ENCODE assay signal across 15 cellular contexts in genomic region chr2:238120463-238121298, GRCh38.
A peak's percentile ranks its signal among the peaks of the same experiment; 100 is the strongest.
DNase-seq lines count a peak whose midpoint lies in the region; ATAC-seq, FAIRE-seq and TF ChIP-seq lines count a peak whose summit lies in the region.
"Had no signal": no experiment of that assay in that cellular context is flagged by ENCODE, and none has a peak within 500 bp of the region (broad histone marks: within the 10 kb centered on the region; RNA-seq: fewer than 3 reads in every experiment).

No MANE protein-coding gene starts in this region.

- no peak overlapping the region for H3K27ac ChIP-seq in effector memory CD4-positive, alpha-beta T cell (ENCODE audit: insufficient read depth, low read length, poor library complexity, severe bottlenecking)
- H3K27ac ChIP-seq: breast epithelium had no signal

- FAIRE-seq in RCC 7860 (lab: Jason Lieb, UNC): no peak

- no peak overlapping the region for H3K4me3 Mint-ChIP-seq in nephron progenitor cell
- H3K4me3 Mint-ChIP-seq: CD8-positive, alpha-beta T cell; T-helper 1 cell treated with Interleukin-12 subunit alpha and Interleukin-12 subunit beta and Interleukin-4 antibody, amounts not matched to agents 30 μg/mL and 1 μg/mL, for 36 hours had no signal

- TF ChIP-seq CTCF in fibroblast of pulmonary artery (IDR thresholded peaks at IDR 0.05; ENCODE audit: low read length, missing control alignments) (peak; percentile 28), nephron progenitor cell (IDR thresholded peaks at IDR 0.05) (peak; percentile 30)

- H3K27me3 ChIP-seq in effector memory CD4-positive, alpha-beta T cell (replicated peaks; ENCODE audit: control insufficient read depth, insufficient read depth, low read length, poor library complexity, severe bottlenecking): no peaks in the 10 kb centered on the region

- no peak overlapping the region for H3K27ac Mint-ChIP-seq in nephron progenitor cell
- H3K27ac Mint-ChIP-seq: activated T-helper 2 cell treated with anti-CD3 and anti-CD28 coated beads, Interferon-gamma antibody, Interleukin-2, Interleukin-4, amounts not matched to agents 10 μg/mL and 5 μg/mL and 100 μg/mL, durations not matched to agents 14 hours and 24 hours and 36 hours; CD8-positive, alpha-beta T cell; T-helper 1 cell treated with Interleukin-12 subunit alpha and Interleukin-12 subunit beta and Interleukin-4 antibody, amounts not matched to agents 30 μg/mL and 1 μg/mL, for 36 hours had no signal

- H3K27me3 Mint-ChIP-seq in nephron progenitor cell (ENCODE audit: low read depth, poor library complexity): peaks cover 39% of the 10 kb centered on the region

- H3K4me1 Mint-ChIP-seq in nephron progenitor cell: peaks cover 4% of the 10 kb centered on the region

- peaks cover 7% of the 10 kb centered on the region for H3K9me3 Mint-ChIP-seq in nephron progenitor cell
- H3K9me3 Mint-ChIP-seq: activated T-helper 2 cell treated with anti-CD3 and anti-CD28 coated beads, Interferon-gamma antibody, Interleukin-2, Interleukin-4, amounts not matched to agents 10 μg/mL and 5 μg/mL and 100 μg/mL, durations not matched to agents 14 hours and 24 hours and 36 hours; CD8-positive, alpha-beta T cell; T-helper 1 cell treated with Interleukin-12 subunit alpha and Interleukin-12 subunit beta and Interleukin-4 antibody, amounts not matched to agents 30 μg/mL and 1 μg/mL, for 36 hours had no signal

- H3K36me3 ChIP-seq in effector memory CD4-positive, alpha-beta T cell (ENCODE audit: control insufficient read depth, insufficient read depth, low read length): no peaks in the 10 kb centered on the region
- H3K36me3 ChIP-seq: breast epithelium had no signal

- no peaks in the 10 kb centered on the region for H3K36me3 Mint-ChIP-seq in nephron progenitor cell (ENCODE audit: low read depth)
- H3K36me3 Mint-ChIP-seq: CD8-positive, alpha-beta T cell had no signal

- no peaks in the 10 kb centered on the region for H3K9me3 ChIP-seq in effector memory CD4-positive, alpha-beta T cell (ENCODE audit: control insufficient read depth, low read length)
- H3K9me3 ChIP-seq: breast epithelium had no signal

- no peaks in the 10 kb centered on the region for H3K4me1 ChIP-seq in effector memory CD4-positive, alpha-beta T cell (ENCODE audit: control insufficient read depth, insufficient read depth, low read length, poor library complexity, severe bottlenecking)
- H3K4me1 ChIP-seq: breast epithelium had no signal

- DNase-seq in EL (peak; percentile 31), NCI-H526 (lab: John Stamatoyannopoulos, UW) (peak; percentile 28 to 61), fibroblast of pulmonary artery (ENCODE audit: low read depth) (peak; percentile 40), nephron progenitor cell (peak; percentile 78), RCC 7860 (ENCODE audit: low spot score) (no peak), NCI-H146 treated with DMSO at 0.1 percent for 48 hours (lab: John Stamatoyannopoulos, UW; ENCODE audit: unreplicated experiment) (no peak)
- no peak for DNase-seq in effector memory CD4-positive, alpha-beta T cell
- DNase-seq: activated CD4-positive, alpha-beta T cell treated with anti-CD3 and anti-CD28 coated beads, Interleukin-2, amount 50 U/mL, for 4 hours; midbrain; NCI-H1436 treated with DMSO at 0.1 percent for 48 hours had no signal

- no peak for ATAC-seq in GM19467 (IDR thresholded peaks at IDR 0.05; ENCODE audit: unreplicated experiment)
- ATAC-seq: CD8-positive, alpha-beta T cell had no signal

- no peak overlapping the region for H3K4me3 ChIP-seq in fibroblast of pulmonary artery (replicated peaks; ENCODE audit: low read depth, low read length)
- H3K4me3 ChIP-seq in effector memory CD4-positive, alpha-beta T cell (ENCODE audit: insufficient read depth, low read depth, low read length, poor library complexity, severe bottlenecking): no peak overlapping the region
- H3K4me3 ChIP-seq: breast epithelium had no signal

Comparison
In these comparisons a context has a peak if more than half of its experiments do, and no peak if none do; other contexts are left out.
1. DNase-seq: peak in EL (single experiment), NCI-H526 (2 of 2), fibroblast of pulmonary artery (single experiment) and nephron progenitor cell (single experiment); none in RCC 7860 (single experiment), NCI-H146 treated with DMSO at 0.1 percent for 48 hours (single experiment) and effector memory CD4-positive, alpha-beta T cell (0 of 3).